9 cellular contexts compared by ENCODE assay signal in genomic region chr10:73782749-73783085, GRCh38. TPM values are rescaled to one million over a fixed set of nuclear protein-coding genes. Genes with fewer than 3 reads are reported as not detected.
A peak's percentile ranks its signal among the peaks of the same experiment; 100 is the strongest.
DNase-seq lines count a peak whose midpoint lies in the region; ATAC-seq and TF ChIP-seq lines count a peak whose summit lies in the region.
"Had no signal": no experiment of that assay in that cellular context is flagged by ENCODE, and none has a peak within 500 bp of the region (broad histone marks: within the 10 kb centered on the region; RNA-seq: fewer than 3 reads in every experiment).

No MANE protein-coding gene starts in this region.

- no peak for ATAC-seq in natural killer cell
- no peak for ATAC-seq in HG02763 (IDR thresholded peaks at IDR 0.05; ENCODE audit: unreplicated experiment)
- ATAC-seq in HG02623 (IDR thresholded peaks at IDR 0.05; ENCODE audit: unreplicated experiment) = no peak

- H3K27ac Mint-ChIP-seq in natural killer cell = peak overlapping the region; percentile 96

- peaks cover 52 to 53% of the 10 kb centered on the region in 2 donors for H3K4me1 Mint-ChIP-seq in natural killer cell

- H3K4me2 ChIP-seq in Karpas-422 (ENCODE audit: low read depth, low read length, poor library complexity, severe bottlenecking) = peak overlapping the region; percentile 96

- H2AFZ ChIP-seq in Karpas-422 (ENCODE audit: low read length) = no peak overlapping the region

- H3K27ac ChIP-seq in Karpas-422 (ENCODE audit: low read length) (peak overlapping the region; percentile 63; the same call in 1 of the 2 replicates), coronary artery (peak overlapping the region; percentile 83 to 97)

- H3K4me1 ChIP-seq in Karpas-422 (ENCODE audit: low read length) = peaks cover 50% of the 10 kb centered on the region

- H3K4me3 Mint-ChIP-seq in natural killer cell = peak overlapping the region; percentile 100

- H3K27me3 ChIP-seq in Karpas-422 (ENCODE audit: low read length) = no peaks in the 10 kb centered on the region

- no peaks in the 10 kb centered on the region for H3K9me3 ChIP-seq in Karpas-422 (ENCODE audit: low read length)

- DNase-seq in AG10803 (ENCODE audit: low read depth) (no peak), Karpas-422 (no peak), coronary artery (ENCODE audit: low spot score) (no peak), natural killer cell (no peak), HuH-7.5 (ENCODE audit: low spot score) (no peak)
- DNase-seq in activated CD4-positive, alpha-beta T cell treated with anti-CD3 and anti-CD28 coated beads for 48 hours = no peak
- DNase-seq: NCI-H1105 had no signal

- H3K4me3 ChIP-seq in AG10803 (ENCODE audit: low read length) = peak overlapping the region; percentile 88
- peak overlapping the region; percentile 87 for H3K4me3 ChIP-seq in Karpas-422 (ENCODE audit: low read length)
- H3K4me3 ChIP-seq in coronary artery = peak overlapping the region; percentile 90

- H4K20me1 ChIP-seq in Karpas-422 (ENCODE audit: insufficient read depth, low read depth, low read length) = peaks cover 5% of the 10 kb centered on the region; the same call in 1 of the 2 replicates

- intact Hi-C loops in natural killer cell (cut with micrococcal nuclease) = no loop called here

- H3K9me2 ChIP-seq in Karpas-422 (replicated peaks; ENCODE audit: insufficient read depth, low read length) = no peaks in the 10 kb centered on the region

- H3K79me2 ChIP-seq in Karpas-422 (ENCODE audit: low read length) = peaks cover 67% of the 10 kb centered on the region

- TF ChIP-seq CTCF in AG10803 (conservative IDR thresholded peaks at IDR 0.05; ENCODE audit: low read length) = no peak
- TF ChIP-seq CTCF in coronary artery (IDR thresholded peaks at IDR 0.05) = no peak
- no peak for TF ChIP-seq CTCF in natural killer cell (IDR thresholded peaks at IDR 0.05)

- H3K9ac ChIP-seq in Karpas-422 (ENCODE audit: low read length) = peak overlapping the region; percentile 88

- no peaks in the 10 kb centered on the region for H3K27me3 Mint-ChIP-seq in natural killer cell (ENCODE audit: low read depth in 2 of 2)

- peaks cover 10% of the 10 kb centered on the region for H3K36me3 ChIP-seq in Karpas-422 (ENCODE audit: insufficient read depth, low read length)

- H3K9me3 Mint-ChIP-seq in natural killer cell = no peaks in the 10 kb centered on the region

- H3K36me3 Mint-ChIP-seq in natural killer cell = no peaks in the 10 kb centered on the region

RNA-seq across cellular contexts. Expression of gene CHCHD1, which starts 0.9 kb away (rescaled TPM):
- total RNA-seq in Karpas-422 (2014; rRNA removed; shearing (Covaris generic); ENCODE audit: low replicate concordance) = 39.0 and 57.5 TPM in 2 replicates
- total RNA-seq in natural killer cell = 1 to 10 TPM; 5.2 to 7.0 (median 5.9) TPM

RNA-seq across cellular contexts. Expression of gene ZSWIM8, which starts 2.7 kb away (rescaled TPM):
- total RNA-seq in Karpas-422 (2014; rRNA removed; shearing (Covaris generic); ENCODE audit: low replicate concordance) = 33.0 and 49.5 TPM in 2 replicates
- 100 to 1,000 TPM; 157 to 161 (median 159) TPM for total RNA-seq in natural killer cell

RNA-seq across cellular contexts. Expression of gene NDST2, which starts 28.7 kb away (rescaled TPM):
- total RNA-seq in Karpas-422 (2014; rRNA removed; shearing (Covaris generic); ENCODE audit: low replicate concordance) = 38.2 and 47.0 TPM in 2 replicates
- 10 to 100 TPM; 64.7 to 73.8 (median 65.4) TPM for total RNA-seq in natural killer cell

RNA-seq across cellular contexts. Expression of gene SEC24C, which starts 38.5 kb away (rescaled TPM):
- 50.6 and 84.6 TPM in 2 replicates for total RNA-seq in Karpas-422 (2014; rRNA removed; shearing (Covaris generic); ENCODE audit: low replicate concordance)
- 100 to 1,000 TPM; 153 to 161 (median 160) TPM for total RNA-seq in natural killer cell
